15 cellular contexts compared by ENCODE assay signal in the genomic region with DNA sequence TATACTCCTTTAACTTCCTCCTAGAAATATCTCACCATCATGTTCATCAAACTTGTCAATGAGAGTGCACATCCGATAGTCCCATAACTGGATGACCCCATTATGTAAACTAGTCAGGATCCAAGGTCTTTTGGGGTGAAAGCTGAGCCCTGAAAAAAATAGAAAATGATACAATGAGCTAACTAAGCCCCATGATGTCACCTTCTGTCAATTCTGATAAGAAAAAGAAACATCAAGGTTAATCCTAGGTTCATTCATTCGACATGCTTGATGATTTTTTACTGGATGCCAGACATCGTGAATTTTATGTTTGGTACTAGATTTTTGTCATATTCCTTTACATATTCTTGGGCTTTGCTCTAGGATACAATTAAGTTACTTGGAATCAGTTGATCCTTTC. TPM values are rescaled to one million over a fixed set of nuclear protein-coding genes. Genes with fewer than 3 reads are reported as not detected.
A peak's percentile ranks its signal among the peaks of the same experiment; 100 is the strongest.
DNase-seq lines count a peak whose midpoint lies in the region; TF ChIP-seq lines count a peak whose summit lies in the region.
"Had no signal": no experiment of that assay in that cellular context is flagged by ENCODE, and none has a peak within 500 bp of the region (broad histone marks: within the 10 kb centered on the region; RNA-seq: fewer than 3 reads in every experiment).

No MANE protein-coding gene starts in this region.

- peaks cover under 1% of the 10 kb centered on the region for H3F3A ChIP-seq in smooth muscle cell (ENCODE audit: low read depth)

- H3K4me2 ChIP-seq in smooth muscle cell, result peak overlapping the region; percentile 97

- H3K27ac Mint-ChIP-seq in activated T-cell treated with anti-CD3 and anti-CD28 coated beads, Interleukin-2, amount 50 U/mL, for 24 hours, result peak overlapping the region; percentile 76
- peak overlapping the region; percentile 54 for H3K27ac Mint-ChIP-seq in endothelial cell (ENCODE audit: unreplicated experiment)

- peaks cover 74% of the 10 kb centered on the region for H4K20me1 ChIP-seq in smooth muscle cell (ENCODE audit: low read depth)

- H3K36me3 Mint-ChIP-seq in activated T-cell treated with anti-CD3 and anti-CD28 coated beads, Interleukin-2, amount 50 U/mL, for 24 hours (ENCODE audit: low read depth), result peaks cover 89% of the 10 kb centered on the region
- peaks cover 30% of the 10 kb centered on the region for H3K36me3 Mint-ChIP-seq in endothelial cell (ENCODE audit: low read depth, unreplicated experiment)

- H3K4me1 Mint-ChIP-seq in activated T-cell treated with anti-CD3 and anti-CD28 coated beads, Interleukin-2, amount 50 U/mL, for 24 hours (ENCODE audit: low read depth), result peaks cover 46% of the 10 kb centered on the region
- peaks cover 44% of the 10 kb centered on the region for H3K4me1 Mint-ChIP-seq in endothelial cell (ENCODE audit: unreplicated experiment)

- H3K9me3 ChIP-seq in smooth muscle cell (replicated peaks; ENCODE audit: low read depth), result no peaks in the 10 kb centered on the region
- H3K9me3 ChIP-seq: MG63, vagina had no signal

- H3K36me3 ChIP-seq in smooth muscle cell (ENCODE audit: low read depth), result peaks cover 24% of the 10 kb centered on the region

- TF ChIP-seq CTCF in endothelial cell (IDR thresholded peaks at IDR 0.05; ENCODE audit: unreplicated experiment) (no peak), smooth muscle cell (IDR thresholded peaks at IDR 0.05; ENCODE audit: borderline replicate concordance, insufficient read depth, poor library complexity, severe bottlenecking) (no peak)

- 94% methylated on average over 3 of the region's 3 CpGs for WGBS in smooth muscle cell (ENCODE audit: low lambda C conversion rate)

- no peak overlapping the region for H3K9ac ChIP-seq in smooth muscle cell (ENCODE audit: low read depth)

- no peak overlapping the region for H3K4me3 Mint-ChIP-seq in activated T-cell treated with anti-CD3 and anti-CD28 coated beads, Interleukin-2, amount 50 U/mL, for 24 hours
- H3K4me3 Mint-ChIP-seq in endothelial cell (ENCODE audit: unreplicated experiment), result no peak overlapping the region

- no peaks in the 10 kb centered on the region for H3K27me3 ChIP-seq in smooth muscle cell (ENCODE audit: low read depth)
- H3K27me3 ChIP-seq: MG63, vagina had no signal

- DNase-seq in activated T-cell treated with anti-CD3 and anti-CD28 coated beads, Interleukin-2, amount 50 U/mL, for 24 hours, result no peak
- DNase-seq in activated T-cell treated with anti-CD3 and anti-CD28 coated beads for 4 hours (no peak), endothelial cell (ENCODE audit: low spot score) (no peak), smooth muscle cell (lab: John Stamatoyannopoulos, UW; ENCODE audit: unreplicated experiment) (no peak), amniotic stem cell (lab: John Stamatoyannopoulos, UW) (no peak), inferior parietal cortex (ENCODE audit: extremely low spot score) (no peak)
- DNase-seq: activated naive CD4-positive, alpha-beta T cell; MG63; NCI-H2029; NCI-H526 treated with DMSO at 0.1 percent for 48 hours; occipital lobe; stimulated activated naive CD4-positive, alpha-beta T cell treated with Interleukin-2 at 50 U/mL for 16 hours had no signal

- H3K9me3 Mint-ChIP-seq in activated T-cell treated with anti-CD3 and anti-CD28 coated beads, Interleukin-2, amount 50 U/mL, for 24 hours, result no peaks in the 10 kb centered on the region
- H3K9me3 Mint-ChIP-seq in endothelial cell (ENCODE audit: unreplicated experiment), result no peaks in the 10 kb centered on the region

- H3K4me1 ChIP-seq in smooth muscle cell (ENCODE audit: low read depth), result peaks cover 23% of the 10 kb centered on the region

- H3K4me3 ChIP-seq in smooth muscle cell, result no peak overlapping the region
- H3K4me3 ChIP-seq: MG63, vagina had no signal

- peaks cover 98% of the 10 kb centered on the region for H3K79me2 ChIP-seq in smooth muscle cell (ENCODE audit: low read depth)

- no peak overlapping the region for H2AFZ ChIP-seq in smooth muscle cell (ENCODE audit: low read depth)

- no peaks in the 10 kb centered on the region for H3K27me3 Mint-ChIP-seq in activated T-cell treated with anti-CD3 and anti-CD28 coated beads, Interleukin-2, amount 50 U/mL, for 24 hours
- peaks cover 5% of the 10 kb centered on the region for H3K27me3 Mint-ChIP-seq in endothelial cell (ENCODE audit: unreplicated experiment)

- peak overlapping the region; percentile 34 for H3K27ac ChIP-seq in smooth muscle cell (ENCODE audit: low read depth)
- H3K27ac ChIP-seq: vagina had no signal

RNA-seq across cellular contexts. Expression of gene COPA, which starts 2.9 kb away (rescaled TPM):
- total RNA-seq in endothelial cell (ENCODE audit: unreplicated experiment) (178 TPM), smooth muscle cell (171 and 197 TPM in 2 replicates)
- polyA plus RNA-seq in smooth muscle cell, result 182 and 196 TPM in 2 replicates

RNA-seq across cellular contexts. Expression of gene NCSTN, which starts 3.0 kb away (rescaled TPM):
- total RNA-seq in endothelial cell (ENCODE audit: unreplicated experiment) (115 TPM), smooth muscle cell (67.4 and 73.4 TPM in 2 replicates)
- polyA plus RNA-seq in smooth muscle cell, result 67.6 and 81.4 TPM in 2 replicates

RNA-seq across cellular contexts. Expression of gene NHLH1, which starts 26.7 kb away (rescaled TPM):
- total RNA-seq in endothelial cell (ENCODE audit: unreplicated experiment), result 1.2 TPM
- 0.99 TPM in 1 of 2 replicates, not detected in the other for total RNA-seq in smooth muscle cell
- polyA plus RNA-seq in smooth muscle cell, result 0.27 and 0.46 TPM in 2 replicates
- total RNA-seq: A172, skeletal muscle tissue, vagina had no signal

RNA-seq across cellular contexts. Expression of gene PEX19, which starts 55.2 kb away (rescaled TPM):
- total RNA-seq in endothelial cell (ENCODE audit: unreplicated experiment), result 61.7 TPM
- total RNA-seq in smooth muscle cell, result 40.2 and 47.1 TPM in 2 replicates
- 29.2 and 34.5 TPM in 2 replicates for polyA plus RNA-seq in smooth muscle cell
